12 cellular contexts compared by ENCODE assay signal in genomic region chr7:117830422-117830954, GRCh38. TPM values are rescaled to one million over a fixed set of nuclear protein-coding genes. Genes with fewer than 3 reads are reported as not detected.
DNase-seq lines count a peak whose midpoint lies in the region; ATAC-seq, FAIRE-seq and TF ChIP-seq lines count a peak whose summit lies in the region.
"Had no signal": no experiment of that assay in that cellular context is flagged by ENCODE, and none has a peak within 500 bp of the region (broad histone marks: within the 10 kb centered on the region; RNA-seq: fewer than 3 reads in every experiment).

No MANE protein-coding gene starts in this region.

- H3K27ac Mint-ChIP-seq in stimulated activated naive CD8-positive, alpha-beta T cell treated with anti-CD3 and anti-CD28 coated beads, Interleukin-15, amount 100 ng/mL, for 72 hours: no peak overlapping the region
- H3K27ac Mint-ChIP-seq: activated CD8-positive, alpha-beta T cell treated with anti-CD3 and anti-CD28 coated beads for 36 hours; endodermal cell had no signal

- H3K36me3 ChIP-seq in kidney (ENCODE audit: control insufficient read depth in 1 of 2, insufficient read depth in 2 of 2, low read length in 2 of 2) (no peaks in the 10 kb centered on the region), gastrocnemius medialis (no peaks in the 10 kb centered on the region), esophagus squamous epithelium (no peaks in the 10 kb centered on the region), stomach (no peaks in the 10 kb centered on the region)

- WGBS in esophagus squamous epithelium, 2 donors: 47% methylated on average over 5 of the region's 5 CpGs
- 27 to 48% (median 36%) methylated on average over 5 of the region's 5 CpGs for WGBS in stomach, 5 donors

- H3K27me3 Mint-ChIP-seq in stimulated activated naive CD8-positive, alpha-beta T cell treated with anti-CD3 and anti-CD28 coated beads, Interleukin-15, amount 100 ng/mL, for 72 hours: peaks cover 8% of the 10 kb centered on the region

- intact Hi-C loops in kidney (cut with DNase I): no loop called here
- intact Hi-C loops in gastrocnemius medialis (cut with DNase I; ENCODE audit: low total_unique reads): no loop called here
- intact Hi-C loops in esophagus squamous epithelium (cut with DNase I): no loop called here
- intact Hi-C loops in stomach (cut with DNase I; ENCODE audit: low total_unique reads): no loop called here

- H3K9me3 ChIP-seq in kidney (ENCODE audit: control insufficient read depth in 1 of 2, low read length in 2 of 2): no peaks in the 10 kb centered on the region
- no peaks in the 10 kb centered on the region for H3K9me3 ChIP-seq in gastrocnemius medialis
- H3K9me3 ChIP-seq in esophagus squamous epithelium: no peaks in the 10 kb centered on the region
- no peaks in the 10 kb centered on the region for H3K9me3 ChIP-seq in stomach

- TF ChIP-seq EP300 in stomach (IDR thresholded peaks at IDR 0.05): no peak

- H3K4me1 ChIP-seq in kidney (ENCODE audit: control insufficient read depth in 1 of 2, insufficient read depth in 1 of 2, low read depth in 1 of 2, low read length in 2 of 2): peaks cover 0 to 12% of the 10 kb centered on the region in 2 donors
- no peaks in the 10 kb centered on the region for H3K4me1 ChIP-seq in gastrocnemius medialis
- H3K4me1 ChIP-seq in esophagus squamous epithelium: peaks cover 0 to 54% (median 7%) of the 10 kb centered on the region in 3 donors
- H3K4me1 ChIP-seq in stomach: peaks cover 0 to 37% (median 15%) of the 10 kb centered on the region in 4 donors

- peak overlapping the region in 1 of 2 donors; percentile 26 for H3K4me3 ChIP-seq in kidney (ENCODE audit: low read length in 2 of 2)
- H3K4me3 ChIP-seq in gastrocnemius medialis: no peak overlapping the region
- no peak overlapping the region for H3K4me3 ChIP-seq in esophagus squamous epithelium
- peak overlapping the region in 1 of 4 donors; percentile 5 for H3K4me3 ChIP-seq in stomach

- ATAC-seq in gastrocnemius medialis (no peak), GM18520 (IDR thresholded peaks at IDR 0.05; ENCODE audit: unreplicated experiment) (no peak)
- no peak for ATAC-seq in stimulated activated naive CD8-positive, alpha-beta T cell treated with anti-CD3 and anti-CD28 coated beads, Interleukin-15, amount 100 ng/mL, for 72 hours
- ATAC-seq: activated CD8-positive, alpha-beta T cell treated with anti-CD3 and anti-CD28 coated beads for 36 hours had no signal

- in situ Hi-C loops in gastrocnemius medialis (cut with MboI; ENCODE audit: low sequenced_read_pairs in 4 of 4): no loop called here

- H3K27me3 ChIP-seq in gastrocnemius medialis (no peaks in the 10 kb centered on the region), esophagus squamous epithelium (no peaks in the 10 kb centered on the region), stomach (no peaks in the 10 kb centered on the region)

- no peak for TF ChIP-seq CTCF in kidney (IDR thresholded peaks at IDR 0.05; ENCODE audit: borderline replicate concordance, extremely low read depth, insufficient read depth)
- TF ChIP-seq CTCF in gastrocnemius medialis (IDR thresholded peaks at IDR 0.05 in 4 of 5, conservative IDR thresholded peaks at IDR 0.05 in 1 of 5): no peak
- TF ChIP-seq CTCF in esophagus squamous epithelium (IDR thresholded peaks at IDR 0.05): no peak
- TF ChIP-seq CTCF in stomach (IDR thresholded peaks at IDR 0.05): no peak

- no peak overlapping the region for H3K4me3 Mint-ChIP-seq in stimulated activated naive CD8-positive, alpha-beta T cell treated with anti-CD3 and anti-CD28 coated beads, Interleukin-15, amount 100 ng/mL, for 72 hours
- H3K4me3 Mint-ChIP-seq: activated CD8-positive, alpha-beta T cell treated with anti-CD3 and anti-CD28 coated beads for 36 hours; endodermal cell; neural crest cell had no signal

- no peaks in the 10 kb centered on the region for H3K4me1 Mint-ChIP-seq in stimulated activated naive CD8-positive, alpha-beta T cell treated with anti-CD3 and anti-CD28 coated beads, Interleukin-15, amount 100 ng/mL, for 72 hours

- peaks cover 0 to 9% of the 10 kb centered on the region in 2 donors for H3K9me3 Mint-ChIP-seq in stimulated activated naive CD8-positive, alpha-beta T cell treated with anti-CD3 and anti-CD28 coated beads, Interleukin-15, amount 100 ng/mL, for 72 hours
- H3K9me3 Mint-ChIP-seq: activated CD8-positive, alpha-beta T cell treated with anti-CD3 and anti-CD28 coated beads for 36 hours; endodermal cell had no signal

- H3K27ac ChIP-seq in angular gyrus (ENCODE audit: low read depth, low read length) (peak overlapping the region; percentile 56), kidney (ENCODE audit: low read depth in 2 of 2, low read length in 2 of 2) (peak overlapping the region in 1 of 2 donors; percentile 83), gastrocnemius medialis (no peak overlapping the region), esophagus squamous epithelium (peak overlapping the region in 2 of 4 donors; percentile 4 to 46), stomach (peak overlapping the region in 1 of 5 donors; percentile 3)

- no peak for TF ChIP-seq POLR2A in gastrocnemius medialis (IDR thresholded peaks at IDR 0.05)
- TF ChIP-seq POLR2A in esophagus squamous epithelium (IDR thresholded peaks at IDR 0.05): no peak
- TF ChIP-seq POLR2A in stomach (IDR thresholded peaks at IDR 0.05): no peak

- peak overlapping the region in 1 of 2 donors; percentile 49 for H3K9ac ChIP-seq in kidney (ENCODE audit: low read length in 2 of 2)

- DNase-seq in DMS79 (lab: John Stamatoyannopoulos, UW): peak; percentile 38
- no peak for DNase-seq in kidney
- DNase-seq in gastrocnemius medialis: peak; percentile 4 to 14
- no peak for DNase-seq in esophagus squamous epithelium (lab: John Stamatoyannopoulos, UW)
- DNase-seq in stimulated activated naive CD8-positive, alpha-beta T cell treated with anti-CD3 and anti-CD28 coated beads, Interleukin-15, amount 100 ng/mL, for 72 hours: no peak
- DNase-seq in stomach: no peak
- DNase-seq: activated CD8-positive, alpha-beta T cell treated with anti-CD3 and anti-CD28 coated beads for 36 hours; activated effector memory CD4-positive, alpha-beta T cell treated with anti-CD3 and anti-CD28 coated beads, Interleukin-2, amount 50 U/mL, for 16 hours; endodermal cell had no signal

- FAIRE-seq in kidney (lab: Jason Lieb, UNC): peak; percentile 77

RNA-seq across cellular contexts. Expression of gene CTTNBP2, which starts 42.8 kb away (rescaled TPM):
- total RNA-seq in kidney: 41.1 TPM
- polyA plus RNA-seq in kidney (ENCODE audit: insufficient read depth, low read depth, low replicate concordance): 3.8 TPM
- total RNA-seq in gastrocnemius medialis: 1 to 10 TPM in 3 of 4 donors, under 1 TPM in 1; 0.49 to 1.8 (median 1.5) TPM
- total RNA-seq in esophagus squamous epithelium: 10 to 100 TPM in 3 of 4 donors, 1 to 10 TPM in 1; 8.5 to 31.5 (median 19.6) TPM
- 10 to 100 TPM in 3 of 5 donors, 1 to 10 TPM in 1, under 1 TPM in 1; 0.89 to 56.4 (median 11.1) TPM for total RNA-seq in stomach
- polyA plus RNA-seq in stomach: 1 to 10 TPM in 2 of 3 donors, under 1 TPM in 1; 0.62 to 3.3 (median 2.4) TPM
- total RNA-seq: activated CD8-positive, alpha-beta T cell treated with anti-CD3 and anti-CD28 coated beads for 36 hours had no signal

Comparison
In these comparisons a context has a peak if more than half of its experiments do, and no peak if none do; other contexts are left out.
1. DNase-seq: peak in DMS79 (single experiment) and gastrocnemius medialis (2 of 2); none in kidney (single experiment), esophagus squamous epithelium (single experiment), stimulated activated naive CD8-positive, alpha-beta T cell treated with anti-CD3 and anti-CD28 coated beads, Interleukin-15, amount 100 ng/mL, for 72 hours (0 of 2) and stomach (single experiment).